ENCODE assay signal across 32 cellular contexts in the genomic region with DNA sequence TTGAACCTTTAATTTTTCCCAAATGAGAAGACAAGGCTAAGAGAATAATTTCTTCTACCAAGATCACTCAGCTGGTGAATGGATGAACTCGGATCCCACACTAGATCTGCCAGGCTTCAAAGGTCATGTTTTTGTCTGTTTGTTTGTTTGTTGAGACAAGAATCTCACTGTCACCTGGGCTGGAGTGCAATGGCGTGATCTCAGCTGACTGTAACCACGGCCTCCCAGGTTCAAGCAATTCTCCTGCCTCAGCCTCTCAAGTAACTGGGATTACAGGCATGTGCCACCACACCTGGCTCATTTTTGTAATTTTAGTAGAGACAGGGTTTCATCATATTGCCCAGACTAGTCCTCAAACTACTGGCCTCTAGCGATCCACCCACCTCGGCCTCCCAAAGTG. TPM values are rescaled to one million over a fixed set of nuclear protein-coding genes. Genes with fewer than 3 reads are reported as not detected.
"Had no signal": no experiment of that assay in that cellular context is flagged by ENCODE, and none has a peak within 500 bp of the region (broad histone marks: within the 10 kb centered on the region; RNA-seq: fewer than 3 reads in every experiment).

No MANE protein-coding gene starts in this region.

- H3K9me3 Mint-ChIP-seq: activated naive CD4-positive, alpha-beta T cell treated with anti-CD3 and anti-CD28 coated beads for 36 hours; activated naive CD8-positive, alpha-beta T cell treated with anti-CD3 and anti-CD28 coated beads, Interleukin-2, amount 10 ng/mL, durations not matched to agents 7 days and 5 days; effector memory CD8-positive, alpha-beta T cell had no signal

- H3K27ac Mint-ChIP-seq: activated naive CD4-positive, alpha-beta T cell treated with anti-CD3 and anti-CD28 coated beads for 36 hours; activated naive CD8-positive, alpha-beta T cell treated with anti-CD3 and anti-CD28 coated beads, Interleukin-2, amount 10 ng/mL, durations not matched to agents 7 days and 5 days had no signal

- H3K27me3 ChIP-seq: gastrocnemius medialis, pancreas, stomach, thyroid gland, upper lobe of right lung had no signal

- H3K27ac ChIP-seq: gastrocnemius medialis, pancreas, prostate gland, thyroid gland, upper lobe of right lung, VCaP had no signal

- ATAC-seq: effector memory CD8-positive, alpha-beta T cell; gastrocnemius medialis; left cardiac atrium; pancreas; stimulated activated memory B cell treated with anti-CD40 and anti-IgM and Interleukin-4, amounts not matched to agents 10 μg/mL and 1 μg/mL and 100 μg/mL, for 72 hours; upper lobe of right lung had no signal

- H3K4me3 ChIP-seq: gastrocnemius medialis, pancreas, prostate gland, smooth muscle cell, stomach, thyroid gland, upper lobe of right lung had no signal

- H3K9me3 ChIP-seq: gastrocnemius medialis, pancreas, prostate gland, stomach, thyroid gland, upper lobe of right lung had no signal

- H3K36me3 ChIP-seq: prostate gland had no signal

- H3K4me1 ChIP-seq: pancreas, prostate gland, upper lobe of right lung had no signal

- H3K36me3 Mint-ChIP-seq: activated naive CD8-positive, alpha-beta T cell treated with anti-CD3 and anti-CD28 coated beads, Interleukin-2, amount 10 ng/mL, durations not matched to agents 7 days and 5 days had no signal

- DNase-seq: activated CD4-positive, alpha-beta T cell treated with anti-CD3 and anti-CD28 coated beads for 4 hours; activated CD4-positive, alpha-beta T cell treated with anti-CD3 and anti-CD28 coated beads, Interleukin-2, amount 50 U/mL, for 4 hours; activated effector memory CD4-positive, alpha-beta T cell treated with anti-CD3 and anti-CD28 coated beads, Interleukin-2, amount 50 U/mL, for 16 hours; activated naive CD4-positive, alpha-beta T cell treated with anti-CD3 and anti-CD28 coated beads for 36 hours; activated naive CD8-positive, alpha-beta T cell treated with anti-CD3 and anti-CD28 coated beads, Interleukin-2, amount 10 ng/mL, durations not matched to agents 7 days and 5 days; activated T-cell treated with anti-CD3 and anti-CD28 coated beads for 4 hours; amniotic stem cell; caudate nucleus; cortex of kidney; effector memory CD8-positive, alpha-beta T cell; gastrocnemius medialis; glutamatergic neuron; islet precursor cell; left cardiac atrium; nucleus accumbens; pancreas; retina; stimulated activated CD4-positive, alpha-beta T cell treated with anti-CD3 and anti-CD28 coated beads, Interleukin-1b, Interleukin-23, amount 100 ng/mL, for 48 hours; stimulated activated CD4-positive, alpha-beta T cell treated with anti-CD3 and anti-CD28 coated beads, Interleukin-4, amount 100 ng/mL, for 4 hours; stimulated activated CD8-positive, alpha-beta memory T cell treated with anti-CD3 and anti-CD28 coated beads, Interleukin-4, amount 100 ng/mL, for 48 hours; stomach; T-helper 1 cell; thyroid gland; upper lobe of right lung had no signal

- H3K27me3 Mint-ChIP-seq: activated naive CD8-positive, alpha-beta T cell treated with anti-CD3 and anti-CD28 coated beads, Interleukin-2, amount 10 ng/mL, durations not matched to agents 7 days and 5 days; stimulated activated memory B cell treated with anti-CD40 and anti-IgM and Interleukin-4, amounts not matched to agents 10 μg/mL and 1 μg/mL and 100 μg/mL, for 72 hours had no signal

RNA-seq across cellular contexts. Expression of a gene that starts 40.7 kb away (rescaled TPM):
- total RNA-seq: activated naive CD4-positive, alpha-beta T cell treated with anti-CD3 and anti-CD28 coated beads for 36 hours; activated naive CD8-positive, alpha-beta T cell treated with anti-CD3 and anti-CD28 coated beads, Interleukin-2, amount 10 ng/mL, durations not matched to agents 7 days and 5 days; astrocyte; chondrocyte; gastrocnemius medialis; left cardiac atrium; lower leg skin; pancreas; smooth muscle cell; stomach; thyroid gland; upper lobe of right lung had no signal
- polyA plus RNA-seq: neural cell, pancreas, smooth muscle cell, stomach had no signal

RNA-seq across cellular contexts. Expression of a gene that starts 43.7 kb away (rescaled TPM):
- total RNA-seq: activated naive CD4-positive, alpha-beta T cell treated with anti-CD3 and anti-CD28 coated beads for 36 hours; activated naive CD8-positive, alpha-beta T cell treated with anti-CD3 and anti-CD28 coated beads, Interleukin-2, amount 10 ng/mL, durations not matched to agents 7 days and 5 days; chondrocyte; gastrocnemius medialis; lower leg skin; smooth muscle cell; stomach; thyroid gland had no signal
- polyA plus RNA-seq: neural cell, smooth muscle cell, stomach had no signal
